27 cellular contexts compared by ENCODE assay signal in the genomic region with DNA sequence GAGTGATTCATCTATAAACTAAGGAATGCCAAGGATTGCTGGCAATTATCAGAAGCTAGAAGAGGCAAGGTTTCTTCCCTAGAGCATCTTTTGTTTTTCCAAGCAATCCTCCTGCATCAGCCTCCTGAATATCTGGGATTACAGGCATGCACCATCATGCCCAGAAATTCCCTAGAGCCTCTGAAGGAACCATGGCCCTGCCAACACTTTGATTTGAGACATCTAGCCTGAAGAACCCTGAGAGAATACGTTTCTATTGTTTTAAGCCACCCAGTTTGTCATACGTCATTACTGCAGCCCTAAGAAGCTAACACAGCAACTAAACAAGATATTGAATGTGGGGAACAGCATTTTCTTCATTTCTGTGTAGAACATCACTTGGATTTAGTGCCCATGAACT.
"Had no signal": no experiment of that assay in that cellular context is flagged by ENCODE, and none has a peak within 500 bp of the region (broad histone marks: within the 10 kb centered on the region; RNA-seq: fewer than 3 reads in every experiment).

No MANE protein-coding gene starts in this region.

- H3K27me3 ChIP-seq: gastroesophageal sphincter, heart left ventricle, sigmoid colon, testis, uterus had no signal

- H3K4me3 Mint-ChIP-seq: activated CD4-positive, alpha-beta memory T cell treated with anti-CD3 and anti-CD28 coated beads for 36 hours; activated naive CD8-positive, alpha-beta T cell treated with anti-CD3 and anti-CD28 coated beads for 36 hours; naive B cell had no signal

- FAIRE-seq: endometrium, islet of Langerhans had no signal

- H3K9me3 Mint-ChIP-seq: activated naive CD8-positive, alpha-beta T cell treated with anti-CD3 and anti-CD28 coated beads for 36 hours had no signal

- H3K4me3 ChIP-seq: gastroesophageal sphincter, heart left ventricle, mucosa of descending colon, sigmoid colon, testis, uterus had no signal

- ATAC-seq: gastroesophageal sphincter, heart left ventricle, left cardiac atrium, mucosa of descending colon had no signal

- H3K27ac ChIP-seq: gastroesophageal sphincter, heart left ventricle, sigmoid colon, testis, uterus had no signal

- H3K9me3 ChIP-seq: gastroesophageal sphincter, heart left ventricle, mucosa of descending colon, sigmoid colon, testis, uterus had no signal

- H3K36me3 ChIP-seq: gastroesophageal sphincter, heart left ventricle, sigmoid colon, uterus had no signal

- H3K4me1 Mint-ChIP-seq: activated naive CD8-positive, alpha-beta T cell treated with anti-CD3 and anti-CD28 coated beads for 36 hours; naive B cell had no signal

- H3K4me1 ChIP-seq: gastroesophageal sphincter, sigmoid colon, testis, uterus had no signal

- H3K27ac Mint-ChIP-seq: activated CD4-positive, alpha-beta memory T cell treated with anti-CD3 and anti-CD28 coated beads for 36 hours; activated naive CD8-positive, alpha-beta T cell treated with anti-CD3 and anti-CD28 coated beads for 36 hours; naive B cell had no signal

- H3K36me3 Mint-ChIP-seq: activated CD4-positive, alpha-beta memory T cell treated with anti-CD3 and anti-CD28 coated beads for 36 hours; activated naive CD8-positive, alpha-beta T cell treated with anti-CD3 and anti-CD28 coated beads for 36 hours; naive B cell had no signal

- H3K27me3 Mint-ChIP-seq: activated CD4-positive, alpha-beta memory T cell treated with anti-CD3 and anti-CD28 coated beads for 36 hours; activated naive CD8-positive, alpha-beta T cell treated with anti-CD3 and anti-CD28 coated beads for 36 hours; naive B cell had no signal

- DNase-seq: activated CD4-positive, alpha-beta memory T cell treated with anti-CD3 and anti-CD28 coated beads for 36 hours; activated CD4-positive, alpha-beta T cell treated with anti-CD3 and anti-CD28 coated beads for 4 hours; activated CD4-positive, CD25-positive, alpha-beta regulatory T cell; activated naive CD4-positive, alpha-beta T cell treated with Interleukin-2 at 50 U/mL for 16 hours; activated naive CD8-positive, alpha-beta T cell treated with anti-CD3 and anti-CD28 coated beads for 36 hours; activated T-cell treated with anti-CD3 and anti-CD28 coated beads, Interleukin-2, amount 50 U/mL, for 48 hours; amniotic stem cell; effector CD4-positive, alpha-beta T cell; erythroblast; heart left ventricle; left cardiac atrium; mesenchymal stem cell; mucosa of descending colon; naive B cell; occipital lobe; posterior cingulate gyrus; sigmoid colon; stimulated activated CD4-positive, alpha-beta T cell treated with anti-CD3 and anti-CD28 coated beads, Interleukin-2, amount 100 ng/mL, for 48 hours; stimulated activated CD8-positive, alpha-beta memory T cell treated with anti-CD3 and anti-CD28 coated beads, Interleukin-4, amount 100 ng/mL, for 48 hours; stimulated activated naive CD4-positive, alpha-beta T cell; T-helper 9 cell; testis; trophoblast cell; uterus had no signal
